ENCODE assay signal across 1 cellular context in the genomic region with DNA sequence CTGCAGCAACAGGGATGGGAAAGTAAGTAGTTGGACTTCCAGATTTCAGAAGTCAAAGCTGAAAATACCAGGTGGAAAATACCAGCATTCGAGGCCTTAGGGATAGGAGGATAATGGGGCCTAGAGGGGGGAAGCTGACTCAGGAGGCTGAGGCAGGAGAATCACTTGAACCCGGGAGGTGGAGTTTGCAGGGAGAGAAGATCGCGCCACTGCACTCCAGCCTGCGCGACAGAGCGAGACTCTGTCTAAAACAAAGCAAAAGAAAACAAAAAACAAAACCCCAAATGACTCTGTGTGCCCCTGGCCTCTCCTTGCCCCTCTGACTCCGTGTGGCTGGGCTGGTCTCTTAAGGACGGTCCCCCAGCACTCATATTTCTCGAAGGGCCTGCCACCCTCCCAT.
TF ChIP-seq lines count a peak whose summit lies in the region.

No MANE protein-coding gene starts in this region.

TF ChIP-seq in IMR-90, 13 proteins besides CTCF, POLR2A, EP300 and RAD21 (continued from another document):
- no peak for TF ChIP-seq MXI1 (IDR thresholded peaks at IDR 0.05; ENCODE audit: borderline replicate concordance, low read depth, low read length)
- TF ChIP-seq NFE2L2 (IDR thresholded peaks at IDR 0.05; ENCODE audit: low read depth, low read length), result no peak
- TF ChIP-seq BHLHE40 (IDR thresholded peaks at IDR 0.05; ENCODE audit: low read depth, low read length), result no peak
- TF ChIP-seq CEBPB (IDR thresholded peaks at IDR 0.05; ENCODE audit: low read depth, low read length), result no peak
- no peak for TF ChIP-seq RFX5 (IDR thresholded peaks at IDR 0.05; ENCODE audit: low read depth, low read length)
- no peak for TF ChIP-seq CHD1 (IDR thresholded peaks at IDR 0.05; ENCODE audit: low read depth, low read length)
- TF ChIP-seq SMC3 (IDR thresholded peaks at IDR 0.05; ENCODE audit: low read depth, low read length), result no peak
- TF ChIP-seq MAFK (IDR thresholded peaks at IDR 0.05; ENCODE audit: low read depth, low read length), result no peak
- TF ChIP-seq FOS (IDR thresholded peaks at IDR 0.05; ENCODE audit: low read depth, low read length), result no peak
- TF ChIP-seq ELK1 (IDR thresholded peaks at IDR 0.05; ENCODE audit: borderline replicate concordance, low read depth, low read length), result no peak
- TF ChIP-seq USF2 (IDR thresholded peaks at IDR 0.05; ENCODE audit: low read depth, low read length), result no peak
- no peak for TF ChIP-seq RCOR1 (IDR thresholded peaks at IDR 0.05; ENCODE audit: insufficient replicate concordance, low read length)
